Comparison of ENCODE assay signal across 6 cellular contexts in genomic region chr10:64576497-64576896, GRCh38.
"Had no signal": no experiment of that assay in that cellular context is flagged by ENCODE, and none has a peak within 500 bp of the region (broad histone marks: within the 10 kb centered on the region; RNA-seq: fewer than 3 reads in every experiment).

No MANE protein-coding gene starts in this region.

- H3K9me3 Mint-ChIP-seq: GM23338 had no signal

- ATAC-seq: GM23338, HCT116 had no signal

- H3K4me1 ChIP-seq: HAP-1 had no signal

- H2AFZ ChIP-seq: GM23338 had no signal

- H3K4me1 Mint-ChIP-seq: GM23338 had no signal

- H3K36me3 ChIP-seq: HAP-1 had no signal

- H3K4me2 ChIP-seq: GM23338 had no signal

- H3K9me3 ChIP-seq: HAP-1 had no signal

- H3K4me3 ChIP-seq: GM23338, HAP-1 had no signal

- DNase-seq: HFFc6, IMR-90, KBM-7 had no signal

- H3K4me3 Mint-ChIP-seq: GM23338, HFFc6 had no signal

- H3K27ac Mint-ChIP-seq: GM23338, HFFc6 had no signal
